Comparison of ENCODE assay signal across 9 cellular contexts in the genomic region with DNA sequence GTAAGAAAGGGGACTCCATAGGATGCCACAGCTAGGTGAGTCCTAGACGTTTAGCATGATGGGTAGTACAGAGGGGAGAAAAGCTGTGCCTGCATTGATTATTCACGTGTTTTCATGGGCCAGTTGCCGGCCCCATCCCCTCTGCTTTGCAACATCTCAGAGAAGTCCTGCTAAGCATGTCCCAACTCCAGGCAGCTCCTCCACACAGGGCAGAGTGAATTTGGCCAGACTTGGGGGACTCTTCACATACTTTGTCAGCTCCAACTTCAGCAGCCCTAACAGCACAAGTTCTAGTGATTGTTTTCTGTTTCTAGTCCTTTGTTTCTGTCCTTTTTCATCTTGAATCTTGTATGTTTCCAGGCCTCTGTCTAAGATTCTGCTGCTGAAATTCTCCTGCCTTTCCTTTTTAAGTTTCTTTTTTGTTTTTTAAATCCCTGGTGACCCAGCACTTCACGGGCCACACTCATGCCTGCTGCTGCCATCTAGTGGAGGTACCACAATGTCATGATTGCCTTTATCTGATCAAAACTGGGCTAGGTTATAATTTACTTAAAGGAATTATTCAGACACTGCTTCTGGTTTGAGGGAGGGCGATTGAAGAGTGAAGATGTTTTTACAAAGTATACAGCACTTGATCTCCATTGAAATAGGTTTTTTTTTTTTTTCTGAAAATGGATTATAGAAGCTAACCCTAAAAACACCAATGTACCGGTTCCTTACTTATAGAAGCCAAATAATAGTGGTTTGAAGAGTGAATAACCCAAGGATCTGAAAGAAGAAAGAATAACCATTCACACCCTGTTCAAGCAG.
DNase-seq lines count a peak whose midpoint lies in the region; ATAC-seq and TF ChIP-seq lines count a peak whose summit lies in the region.
"Had no signal": no experiment of that assay in that cellular context is flagged by ENCODE, and none has a peak within 500 bp of the region (broad histone marks: within the 10 kb centered on the region; RNA-seq: fewer than 3 reads in every experiment).

No MANE protein-coding gene starts in this region.

- no peaks in the 10 kb centered on the region for H4K20me1 ChIP-seq in osteoblast (ENCODE audit: insufficient read depth, low read length)

- DNase-seq in NCI-H1417 (lab: John Stamatoyannopoulos, UW) (peak; percentile 0 to 48 (median 3)), NCI-H1417 treated with DMSO at 0.1 percent for 48 hours (lab: John Stamatoyannopoulos, UW) (no peak), HuH-7 (ENCODE audit: low spot score) (peak; percentile 10), fibroblast of the conjunctiva (ENCODE audit: low read depth) (peak; percentile 67), osteoblast (ENCODE audit: insufficient read length, low spot score, missing footprints) (no peak), NCI-H187 (lab: John Stamatoyannopoulos, UW) (no peak)

- ATAC-seq in GM21423 (IDR thresholded peaks at IDR 0.05; ENCODE audit: unreplicated experiment), result peak; percentile 73
- ATAC-seq: stimulated activated naive CD8-positive, alpha-beta T cell treated with anti-CD3 and anti-CD28 coated beads, Interleukin-15, amount 100 ng/mL, for 72 hours had no signal

- H3K4me2 ChIP-seq in osteoblast (ENCODE audit: insufficient read depth, low read length), result peak overlapping the region; percentile 38

- H3K9me3 ChIP-seq in osteoblast (ENCODE audit: low read depth, low read length), result no peaks in the 10 kb centered on the region

- H3K27ac ChIP-seq in VCaP, result no peak overlapping the region
- no peak overlapping the region for H3K27ac ChIP-seq in osteoblast (ENCODE audit: low read depth, low read length)

- H3K79me2 ChIP-seq in osteoblast (ENCODE audit: insufficient read depth, low read length), result no peaks in the 10 kb centered on the region

- no peak overlapping the region for H3K4me3 ChIP-seq in osteoblast (ENCODE audit: insufficient read depth, low read length)

- H3K36me3 ChIP-seq in osteoblast (ENCODE audit: insufficient read depth, low read length), result no peaks in the 10 kb centered on the region

- peak; percentile 85 for TF ChIP-seq CTCF in VCaP (conservative IDR thresholded peaks at IDR 0.05)
- peak; percentile 92 for TF ChIP-seq CTCF in osteoblast (IDR thresholded peaks at IDR 0.05; ENCODE audit: extremely low read depth, low read depth, low read length)

- peaks cover 3% of the 10 kb centered on the region for H3K27me3 ChIP-seq in osteoblast (ENCODE audit: insufficient read depth, low read length)

- peaks cover 11% of the 10 kb centered on the region for H3K4me1 ChIP-seq in osteoblast (ENCODE audit: insufficient read depth, low read length)

- H2AFZ ChIP-seq in osteoblast (ENCODE audit: low read length), result peak overlapping the region; percentile 58

Comparison
In these comparisons a context has a peak if more than half of its experiments do, and no peak if none do; other contexts are left out.
1. DNase-seq: peak in NCI-H1417 (3 of 3), HuH-7 (single experiment) and fibroblast of the conjunctiva (single experiment); none in NCI-H1417 treated with DMSO at 0.1 percent for 48 hours (single experiment), osteoblast (single experiment) and NCI-H187 (0 of 2).